4 cellular contexts compared by ENCODE assay signal in the genomic region with DNA sequence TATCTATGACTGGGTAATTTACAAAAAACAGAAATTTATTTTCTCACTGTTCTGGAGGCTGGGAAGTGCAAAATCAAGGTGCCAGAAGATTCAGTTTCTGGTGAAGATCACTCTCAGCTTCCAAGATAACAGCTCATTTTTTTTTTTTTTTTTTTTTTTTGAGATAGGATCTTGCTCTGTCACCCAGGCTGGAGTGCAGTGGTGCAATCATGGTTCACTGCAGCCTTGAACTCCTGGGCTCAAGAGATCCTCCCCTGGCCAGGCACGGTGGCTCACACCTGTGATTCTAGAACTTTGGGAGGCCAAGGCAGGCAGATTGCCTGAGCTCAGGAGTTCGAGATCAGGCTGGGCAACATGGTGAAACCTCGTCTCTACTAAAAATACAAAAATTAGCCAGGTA. TPM values are rescaled to one million over a fixed set of nuclear protein-coding genes. Genes with fewer than 3 reads are reported as not detected.
"Had no signal": no experiment of that assay in that cellular context is flagged by ENCODE, and none has a peak within 500 bp of the region (broad histone marks: within the 10 kb centered on the region; RNA-seq: fewer than 3 reads in every experiment).

No MANE protein-coding gene starts in this region.

RNA-seq across cellular contexts. Expression of gene FBXO17, which starts 22.0 kb away (rescaled TPM):
- total RNA-seq: naive thymus-derived CD8-positive, alpha-beta T cell; natural killer cell; natural killer cell treated with Interleukin-12 subunit alpha and Interleukin-12 subunit beta and Interleukin-15 and Interleukin-18, amount 100 ng/mL, for 72 hours had no signal
- polyA plus RNA-seq: naive thymus-derived CD8-positive, alpha-beta T cell; neural cell had no signal

RNA-seq across cellular contexts. Expression of gene FBXO27, which starts 34.8 kb away (rescaled TPM):
- total RNA-seq: naive thymus-derived CD8-positive, alpha-beta T cell had no signal
